ENCODE assay signal across 34 cellular contexts in genomic region chr11:90756617-90757016, GRCh38.
"Had no signal": no experiment of that assay in that cellular context is flagged by ENCODE, and none has a peak within 500 bp of the region (broad histone marks: within the 10 kb centered on the region; RNA-seq: fewer than 3 reads in every experiment).

No MANE protein-coding gene starts in this region.

- H3K27me3 ChIP-seq: MG63 had no signal

- H3K9me3 ChIP-seq: MG63 had no signal

- H3K27ac ChIP-seq: KMS-11 had no signal

- DNase-seq: Karpas-422, Kasumi-1, MG63, MM.1S, MV-4-11, NCI-H1048, NCI-H1092, NCI-H1092 treated with DMSO at 0.1 percent for 48 hours, NCI-H1105, NCI-H1105 treated with DMSO at 0.1 percent for 48 hours, NCI-H1417, NCI-H1417 treated with DMSO at 0.1 percent for 48 hours, NCI-H1436, NCI-H1436 treated with DMSO at 0.1 percent for 48 hours, NCI-H146, NCI-H1694, NCI-H1694 treated with DMSO at 0.1 percent for 48 hours, NCI-H187, NCI-H187 treated with DMSO at 0.1 percent for 48 hours, NCI-H1930, NCI-H2029, NCI-H2029 treated with DMSO at 0.1 percent for 48 hours, NCI-H2081, NCI-H2081 treated with DMSO at 0.1 percent for 48 hours, NCI-H2107, NCI-H2171, NCI-H2171 treated with DMSO at 0.1 percent for 48 hours, NCI-H2227 treated with DMSO at 0.1 percent for 48 hours, NCI-H226, NCI-H345, NCI-H446, NCI-H446 treated with DMSO at 0.1 percent for 48 hours, NCI-H510A had no signal

- H3K4me3 ChIP-seq: MG63 had no signal

- H3K4me2 ChIP-seq: KMS-11 had no signal

- H3K9ac ChIP-seq: KMS-11 had no signal

- H3K36me3 ChIP-seq: MG63 had no signal
